Comparison of ENCODE assay signal across 9 cellular contexts in the genomic region with DNA sequence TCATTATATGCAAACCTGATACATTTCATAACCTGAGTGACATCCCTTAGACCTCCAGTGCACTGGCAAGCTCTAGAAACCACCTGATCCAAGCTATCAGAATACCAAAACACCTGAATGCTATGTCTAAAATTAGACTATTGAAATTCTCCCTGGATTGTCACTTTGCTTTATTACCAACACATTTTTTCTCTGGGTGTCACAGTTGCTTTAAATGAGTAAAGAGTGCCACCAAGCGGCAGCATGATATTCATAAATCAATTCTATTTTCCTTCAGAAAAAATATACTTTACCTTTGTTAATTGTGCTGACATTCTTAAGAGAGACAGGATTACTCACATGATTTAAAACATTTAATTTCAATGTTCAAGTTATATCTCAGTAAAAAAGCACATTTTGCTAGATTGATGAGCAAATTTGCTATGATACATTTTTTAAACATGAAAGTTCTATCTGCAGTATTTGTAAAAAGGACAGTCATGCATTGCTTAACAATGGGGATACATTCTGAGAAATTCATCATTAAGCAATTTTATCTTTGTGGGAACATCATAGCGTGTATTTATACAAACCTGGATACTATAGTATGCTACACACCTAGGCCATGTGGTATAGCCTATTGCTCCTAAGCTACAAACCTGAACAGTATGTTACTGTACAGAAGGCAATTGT.
DNase-seq lines count a peak whose midpoint lies in the region; ATAC-seq, FAIRE-seq and TF ChIP-seq lines count a peak whose summit lies in the region.
"Had no signal": no experiment of that assay in that cellular context is flagged by ENCODE, and none has a peak within 500 bp of the region (broad histone marks: within the 10 kb centered on the region; RNA-seq: fewer than 3 reads in every experiment).

No MANE protein-coding gene starts in this region.

- no peak overlapping the region for H2AFZ ChIP-seq in neuronal stem cell (ENCODE audit: low read length)

- no CpG with 5 or more reads among the region's 2 CpGs for WGBS in neuronal stem cell (ENCODE audit: extremely low coverage in 2 of 2, insufficient read length in 2 of 2, insufficient replicate concordance in 1 of 2), 2 donors

- H4K8ac ChIP-seq in neuronal stem cell (ENCODE audit: low read depth, low read length) = no peak overlapping the region

- H3K79me1 ChIP-seq in neuronal stem cell (ENCODE audit: low read depth, low read length) = no peaks in the 10 kb centered on the region

- peak in 3 of 5 donors; percentile 1 to 42 (median 33) for DNase-seq in CD8-positive, alpha-beta memory T cell
- DNase-seq in GM19239 (ENCODE audit: insufficient read length, low spot score) (peak; percentile 14), NCI-H1694 treated with DMSO at 0.1 percent for 48 hours (lab: John Stamatoyannopoulos, UW) (peak; percentile 79), WERI-Rb-1 (peak; percentile 27), epithelial cell of prostate (ENCODE audit: low read depth, low spot score) (no peak), neuronal stem cell (ENCODE audit: low spot score) (peak; percentile 36), ecto neural progenitor cell (ENCODE audit: low spot score) (no peak)

- CTCF ChIA-PET in CD8-positive, alpha-beta memory T cell (lab: Charles Lee) = interaction anchor here (0.9 kb wide), 2 partner anchors 333 to 342 kb away, joined by 3 to 5 read pairs; no protein-coding TSS in a partner anchor

- no peaks in the 10 kb centered on the region for H3K9me3 ChIP-seq in CD8-positive, alpha-beta memory T cell (ENCODE audit: low read length)
- H3K9me3 ChIP-seq in WERI-Rb-1 (ENCODE audit: severe bottlenecking) (no peaks in the 10 kb centered on the region), neuronal stem cell (replicated peaks in 1 of 2; ENCODE audit: control insufficient read depth in 2 of 2, insufficient read depth in 1 of 2, low read depth in 1 of 2, low read length in 2 of 2) (no peaks in the 10 kb centered on the region)

- H3K27ac ChIP-seq in CD8-positive, alpha-beta memory T cell (ENCODE audit: low read depth, low read length) = no peak overlapping the region
- no peak overlapping the region for H3K27ac ChIP-seq in WERI-Rb-1
- peak overlapping the region; percentile 84 for H3K27ac ChIP-seq in epithelial cell of prostate
- H3K27ac ChIP-seq in neuronal stem cell (replicated peaks; ENCODE audit: low read length) = no peak overlapping the region

- no peak overlapping the region for H3K4ac ChIP-seq in neuronal stem cell (ENCODE audit: low read length)

- H3K4me3 ChIP-seq in CD8-positive, alpha-beta memory T cell (ENCODE audit: low read length) = no peak overlapping the region
- H3K4me3 ChIP-seq in WERI-Rb-1 (ENCODE audit: low read depth, low read length) (no peak overlapping the region), neuronal stem cell (ENCODE audit: low read length in 2 of 2) (no peak overlapping the region)

- no peak overlapping the region for H2BK12ac ChIP-seq in neuronal stem cell (ENCODE audit: low read length)

- peaks cover 0 to 2% of the 10 kb centered on the region in 2 donors for H3K27me3 Mint-ChIP-seq in CD8-positive, alpha-beta memory T cell

- no peak overlapping the region for H4K91ac ChIP-seq in neuronal stem cell (ENCODE audit: low read depth, low read length, poor library complexity)

- no peak overlapping the region for H3K23ac ChIP-seq in neuronal stem cell (ENCODE audit: low read depth, low read length, poor library complexity)

- no peak for ATAC-seq in GM19463 (IDR thresholded peaks at IDR 0.05; ENCODE audit: unreplicated experiment)

- no peak overlapping the region for H2BK120ac ChIP-seq in neuronal stem cell (ENCODE audit: low read depth, low read length)

- POLR2A ChIA-PET in CD8-positive, alpha-beta memory T cell (lab: Charles Lee) = no interaction called here

- no peak overlapping the region for H2AK5ac ChIP-seq in neuronal stem cell (ENCODE audit: low read depth, low read length)

- no peak; the same call in 1 of the 2 replicates for TF ChIP-seq CTCF in WERI-Rb-1 (IDR thresholded peaks at IDR 0.05; ENCODE audit: low read depth, low read length)

- H3K36me3 ChIP-seq in CD8-positive, alpha-beta memory T cell (ENCODE audit: insufficient read depth, low read length) = no peaks in the 10 kb centered on the region
- H3K36me3 ChIP-seq in WERI-Rb-1 (no peaks in the 10 kb centered on the region), neuronal stem cell (replicated peaks in 1 of 2; ENCODE audit: control insufficient read depth in 2 of 2, insufficient read depth in 2 of 2, low read length in 2 of 2) (no peaks in the 10 kb centered on the region)

- no peak overlapping the region for H3K4me3 Mint-ChIP-seq in CD8-positive, alpha-beta memory T cell
- H3K4me3 Mint-ChIP-seq: T-helper 1 cell treated with Interleukin-12 subunit alpha and Interleukin-12 subunit beta and Interleukin-4 antibody, amounts not matched to agents 30 μg/mL and 1 μg/mL, for 36 hours had no signal

- H3K4me1 ChIP-seq in CD8-positive, alpha-beta memory T cell (ENCODE audit: insufficient read depth, low read length) = no peaks in the 10 kb centered on the region
- H3K4me1 ChIP-seq in neuronal stem cell (ENCODE audit: control insufficient read depth in 2 of 2, insufficient read depth in 1 of 2, low read depth in 1 of 2, low read length in 2 of 2) = no peaks in the 10 kb centered on the region

- no peaks in the 10 kb centered on the region for H3K9me3 Mint-ChIP-seq in CD8-positive, alpha-beta memory T cell

- peak; percentile 87 for FAIRE-seq in GM19239 (lab: Jason Lieb, UNC)

- no peak overlapping the region for H3K18ac ChIP-seq in neuronal stem cell (ENCODE audit: low read length)

- H3K9ac ChIP-seq in neuronal stem cell (ENCODE audit: low read depth, low read length, poor library complexity) = no peak overlapping the region

- H3K27ac Mint-ChIP-seq in CD8-positive, alpha-beta memory T cell = no peak overlapping the region
- H3K27ac Mint-ChIP-seq: T-helper 1 cell treated with Interleukin-12 subunit alpha and Interleukin-12 subunit beta and Interleukin-4 antibody, amounts not matched to agents 30 μg/mL and 1 μg/mL, for 36 hours had no signal

- H3K14ac ChIP-seq in neuronal stem cell (ENCODE audit: low read length) = no peak overlapping the region

- H3K4me2 ChIP-seq in neuronal stem cell (ENCODE audit: insufficient read depth, low read length, poor library complexity, severe bottlenecking) = no peak overlapping the region

- no peak overlapping the region for H2BK5ac ChIP-seq in neuronal stem cell (ENCODE audit: low read length)

- H2BK15ac ChIP-seq in neuronal stem cell (ENCODE audit: low read length) = no peak overlapping the region

- H3K36me3 Mint-ChIP-seq in CD8-positive, alpha-beta memory T cell = no peaks in the 10 kb centered on the region

- peaks cover 0 to 5% (median 2%) of the 10 kb centered on the region in 3 donors for H3K4me1 Mint-ChIP-seq in CD8-positive, alpha-beta memory T cell

- no peaks in the 10 kb centered on the region for H3K27me3 ChIP-seq in CD8-positive, alpha-beta memory T cell (ENCODE audit: insufficient read depth, low read length, poor library complexity, severe bottlenecking)
- H3K27me3 ChIP-seq in WERI-Rb-1 (ENCODE audit: insufficient read depth, low read depth, severe bottlenecking) (no peaks in the 10 kb centered on the region), neuronal stem cell (ENCODE audit: control insufficient read depth in 3 of 3, insufficient read depth in 3 of 3, low read depth in 1 of 3, low read length in 3 of 3) (no peaks in the 10 kb centered on the region)

Comparison
In these comparisons a context has a peak if more than half of its experiments do, and no peak if none do; other contexts are left out.
1. DNase-seq: peak in CD8-positive, alpha-beta memory T cell (3 of 5), GM19239 (single experiment), NCI-H1694 treated with DMSO at 0.1 percent for 48 hours (single experiment), WERI-Rb-1 (single experiment) and neuronal stem cell (single experiment); none in epithelial cell of prostate (single experiment) and ecto neural progenitor cell (single experiment).